8 cellular contexts compared by ENCODE assay signal in genomic region chr16:72877374-72878028, GRCh38.
DNase-seq lines count a peak whose midpoint lies in the region; ATAC-seq, FAIRE-seq and TF ChIP-seq lines count a peak whose summit lies in the region.

No MANE protein-coding gene starts in this region.

- CTCF ChIA-PET in A549 (lab: Yijun Ruan, JAX), result no interaction called here

- intact Hi-C loops in left lung (cut with DNase I) (no loop called here), vagina (cut with DNase I) (no loop called here)

- H3K27ac ChIP-seq in A549, result peak overlapping the region; percentile 74 to 84
- H3K27ac ChIP-seq in HUES48 (ENCODE audit: low read depth, low read length), result peak overlapping the region; percentile 48
- no peak overlapping the region for H3K27ac ChIP-seq in left lung
- H3K27ac ChIP-seq in vagina, result no peak overlapping the region
- no peak overlapping the region for H3K27ac ChIP-seq in effector memory CD4-positive, alpha-beta T cell (ENCODE audit: insufficient read depth, low read length, poor library complexity, severe bottlenecking)

- peak overlapping the region in 4 of 5 experiments; percentile 14 to 87 (median 49) for H3K27ac Mint-ChIP-seq in brain

- 0 out of 5 replicates have a peak, but pooled peaks of 1 of the 2 experiments have one; percentile 26 for TF ChIP-seq EP300 in A549 (IDR thresholded peaks at IDR 0.05)

- TF ChIP-seq POLR2A in A549 (IDR thresholded peaks at IDR 0.05; ENCODE audit: low read length) (no peak), vagina (IDR thresholded peaks at IDR 0.05) (no peak)

- no peaks in the 10 kb centered on the region for H3K27me3 Mint-ChIP-seq in brain

- peaks cover 43% of the 10 kb centered on the region for H3K4me1 ChIP-seq in A549
- H3K4me1 ChIP-seq in HUES48 (ENCODE audit: control insufficient read depth, insufficient read depth, low read length), result no peaks in the 10 kb centered on the region
- peaks cover 12 to 27% of the 10 kb centered on the region in 2 donors for H3K4me1 ChIP-seq in left lung
- peaks cover 25% of the 10 kb centered on the region for H3K4me1 ChIP-seq in vagina
- H3K4me1 ChIP-seq in effector memory CD4-positive, alpha-beta T cell (ENCODE audit: control insufficient read depth, insufficient read depth, low read length, poor library complexity, severe bottlenecking), result no peaks in the 10 kb centered on the region

- H3K4me3 ChIP-seq in A549 (no peak overlapping the region), HUES48 (ENCODE audit: low read depth, low read length) (no peak overlapping the region), left lung (no peak overlapping the region), vagina (no peak overlapping the region)
- H3K4me3 ChIP-seq in effector memory CD4-positive, alpha-beta T cell (ENCODE audit: insufficient read depth, low read depth, low read length, poor library complexity, severe bottlenecking), result no peak overlapping the region

- H3K27me3 ChIP-seq in HUES48 (ENCODE audit: control insufficient read depth, insufficient read depth, low read length) (no peaks in the 10 kb centered on the region), left lung (no peaks in the 10 kb centered on the region), vagina (no peaks in the 10 kb centered on the region)
- no peaks in the 10 kb centered on the region for H3K27me3 ChIP-seq in effector memory CD4-positive, alpha-beta T cell (replicated peaks; ENCODE audit: control insufficient read depth, insufficient read depth, low read length, poor library complexity, severe bottlenecking)

- ATAC-seq in A549 (peak; percentile 74 to 78), left lung (peak; percentile 57)

- FAIRE-seq in A549 (lab: Jason Lieb, UNC), result peak; percentile 49

- H3K4me3 Mint-ChIP-seq in brain, result no peak overlapping the region

- H3K9me3 Mint-ChIP-seq in brain, result no peaks in the 10 kb centered on the region

- 19% methylated on average over 12 of the region's 12 CpGs for WGBS in A549 (ENCODE audit: missing lambda C conversion rate)

- peaks cover 73% of the 10 kb centered on the region for H3K4me1 Mint-ChIP-seq in brain

- H3K4me2 ChIP-seq in A549, result peak overlapping the region; percentile 62

- H3K36me3 ChIP-seq in HUES48 (ENCODE audit: control insufficient read depth, insufficient read depth, low read length) (no peaks in the 10 kb centered on the region), left lung (no peaks in the 10 kb centered on the region), vagina (no peaks in the 10 kb centered on the region)
- no peaks in the 10 kb centered on the region for H3K36me3 ChIP-seq in effector memory CD4-positive, alpha-beta T cell (ENCODE audit: control insufficient read depth, insufficient read depth, low read length)

- TF ChIP-seq RAD21 in A549 (conservative IDR thresholded peaks at IDR 0.05 in 1 of 2, IDR thresholded peaks at IDR 0.05 in 1 of 2), result no peak; a peak in 1 of 5 replicates

- no peaks in the 10 kb centered on the region for H3K9me3 ChIP-seq in A549
- no peaks in the 10 kb centered on the region; the same call in 1 of the 2 replicates for H3K9me3 ChIP-seq in HUES48 (ENCODE audit: control insufficient read depth, insufficient read depth, low read length)
- H3K9me3 ChIP-seq in left lung, result no peaks in the 10 kb centered on the region
- no peaks in the 10 kb centered on the region for H3K9me3 ChIP-seq in vagina
- no peaks in the 10 kb centered on the region for H3K9me3 ChIP-seq in effector memory CD4-positive, alpha-beta T cell (ENCODE audit: control insufficient read depth, low read length)

- POLR2A ChIA-PET in A549 (lab: Yijun Ruan, JAX), result no interaction called here

- TF ChIP-seq CTCF in A549 (IDR thresholded peaks at IDR 0.05) (no peak), brain (conservative IDR thresholded peaks at IDR 0.05) (no peak), left lung (IDR thresholded peaks at IDR 0.05) (no peak), vagina (IDR thresholded peaks at IDR 0.05) (no peak)

- DNase-seq in A549 (ENCODE audit: low read depth in 1 of 2, low spot score in 1 of 2) (peak; percentile 54 to 75), left lung (no peak), activated gamma-delta T cell treated with Interleukin-2 at 50 U/mL for 16 hours (no peak), vagina (ENCODE audit: extremely low spot score in 2 of 2) (no peak), NCI-H2171 (lab: John Stamatoyannopoulos, UW) (no peak)
- no peak for DNase-seq in effector memory CD4-positive, alpha-beta T cell

- H3K36me3 Mint-ChIP-seq in brain, result peaks cover 36% of the 10 kb centered on the region

- no peak overlapping the region for H3K9ac ChIP-seq in HUES48 (ENCODE audit: low read depth, low read length)

TF ChIP-seq in A549, 52 proteins besides CTCF, POLR2A, EP300 and RAD21:
- TF ChIP-seq EHF (CRISPR knock-in tag; IDR thresholded peaks at IDR 0.05) (no peak), CBX2 (IDR thresholded peaks at IDR 0.05; ENCODE audit: borderline replicate concordance, low read depth) (no peak), SREBF2 (IDR thresholded peaks at IDR 0.05) (no peak), BHLHE40 (IDR thresholded peaks at IDR 0.05; ENCODE audit: low read depth, low read length) (no peak), FOSB (CRISPR knock-in tag; IDR thresholded peaks at IDR 0.05) (no peak), FOSL2 (IDR thresholded peaks at IDR 0.05) (peak; percentile 61), FOSL2 (CRISPR knock-in tag; IDR thresholded peaks at IDR 0.05) (peak; percentile 74; the same call in 1 of the 2 replicates), MYC (IDR thresholded peaks at IDR 0.05; ENCODE audit: borderline replicate concordance, low read length) (no peak), TP53 (CRISPR knock-in tag; IDR thresholded peaks at IDR 0.05) (no peak), JUN (IDR thresholded peaks at IDR 0.05) (peak in 1 of 2 experiments; percentile 40; a peak in 1 of 5 replicates), MAX (IDR thresholded peaks at IDR 0.05) (peak; percentile 66), KDM1A (IDR thresholded peaks at IDR 0.05; ENCODE audit: low read depth) (no peak), SMC3 (IDR thresholded peaks at IDR 0.05) (0 out of 3 replicates have a peak, but pooled peaks have one; percentile 12), BCL3 (IDR thresholded peaks at IDR 0.05) (no peak), HOXA7 (CRISPR knock-in tag; IDR thresholded peaks at IDR 0.05) (no peak), HOXB5 (CRISPR knock-in tag; IDR thresholded peaks at IDR 0.05) (0 out of 2 replicates have a peak, but pooled peaks have one; percentile 14), MAFK (IDR thresholded peaks at IDR 0.05; ENCODE audit: partially characterized antibody) (peak; percentile 77), GATA3 (IDR thresholded peaks at IDR 0.05; ENCODE audit: borderline replicate concordance) (no peak)
TF ChIP-seq in A549: peak in this region for 6.

Comparison
In these comparisons a context has a peak if more than half of its experiments do, and no peak if none do; other contexts are left out.
1. DNase-seq: peak in A549 (2 of 2); none in left lung (0 of 2), activated gamma-delta T cell treated with Interleukin-2 at 50 U/mL for 16 hours (single experiment), vagina (0 of 2), NCI-H2171 (single experiment) and effector memory CD4-positive, alpha-beta T cell (0 of 3).
2. H3K27ac ChIP-seq: peak in A549 (2 of 2) and HUES48 (single experiment); none in left lung (0 of 2), vagina (single experiment) and effector memory CD4-positive, alpha-beta T cell (single experiment).